26 cellular contexts compared by ENCODE assay signal in the genomic region with DNA sequence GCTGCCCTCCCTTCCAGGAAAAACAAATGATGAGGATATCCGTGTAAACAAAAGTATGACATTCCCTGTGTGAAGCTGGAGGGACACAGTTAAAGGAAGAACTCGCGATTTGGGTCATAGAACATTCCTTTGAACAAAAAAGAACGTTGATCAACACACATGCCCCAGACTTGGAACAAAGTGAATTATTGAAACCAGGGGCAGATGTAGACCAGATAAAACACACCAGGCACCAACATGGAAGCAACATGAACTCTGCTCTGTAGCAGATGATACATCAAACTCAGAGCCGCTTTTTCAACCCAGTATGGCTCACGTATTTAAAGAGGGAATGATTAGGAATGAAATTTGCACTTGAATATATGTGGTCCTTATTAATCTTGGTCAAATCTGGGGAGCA.
"Had no signal": no experiment of that assay in that cellular context is flagged by ENCODE, and none has a peak within 500 bp of the region (broad histone marks: within the 10 kb centered on the region; RNA-seq: fewer than 3 reads in every experiment).

No MANE protein-coding gene starts in this region.

- H3K4me1 ChIP-seq: stomach, suprapubic skin, testis, thyroid gland, tibial nerve, transverse colon, upper lobe of left lung, upper lobe of right lung, uterus, vagina had no signal

- DNase-seq: stimulated activated CD4-positive, alpha-beta T cell treated with anti-CD3 and anti-CD28 coated beads, Interleukin-2, amount 100 ng/mL, for 48 hours; stimulated activated CD4-positive, alpha-beta T cell treated with anti-CD3 and anti-CD28 coated beads, Interleukin-4, amount 100 ng/mL, for 1 hour; stimulated activated CD4-positive, alpha-beta T cell treated with anti-CD3 and anti-CD28 coated beads, Interleukin-4, amount 100 ng/mL, for 24 hours; stimulated activated CD4-positive, alpha-beta T cell treated with anti-CD3 and anti-CD28 coated beads, Interleukin-4, amount 100 ng/mL, for 4 hours; stimulated activated CD8-positive, alpha-beta memory T cell treated with anti-CD3 and anti-CD28 coated beads, Interleukin-4, amount 100 ng/mL, for 48 hours; stimulated activated naive B cell treated with anti-CD40 and anti-IgM and Interleukin-4, amounts not matched to agents 10 μg/mL and 1 μg/mL and 100 μg/mL, for 72 hours; stimulated activated naive CD4-positive, alpha-beta T cell; stimulated activated naive CD4-positive, alpha-beta T cell treated with Interleukin-2 at 50 U/mL for 16 hours; stimulated activated naive CD8-positive, alpha-beta T cell treated with anti-CD3 and anti-CD28 coated beads, Interleukin-15, amount 100 ng/mL, for 72 hours; stimulated activated naive CD8-positive, alpha-beta T cell treated with anti-CD3 and anti-CD28 coated beads, Interleukin-15, Interleukin-2, amounts not matched to agents 100 U/mL and 50 U/mL, for 24 hours; stomach; substantia nigra; testis; thyroid gland; tibial artery; transverse colon; trophoblast cell; upper lobe of left lung; upper lobe of right lung; uterus had no signal

- H3K27me3 ChIP-seq: stomach, suprapubic skin, testis, thyroid gland, tibial artery, tibial nerve, transverse colon, upper lobe of left lung, upper lobe of right lung, uterus, vagina had no signal

- H3K4me3 ChIP-seq: stomach, suprapubic skin, testis, thoracic aorta, thyroid gland, tibial artery, tibial nerve, transverse colon, upper lobe of left lung, upper lobe of right lung, uterus, vagina had no signal

- H3K9me3 ChIP-seq: stomach, suprapubic skin, testis, thoracic aorta, thyroid gland, tibial artery, tibial nerve, transverse colon, upper lobe of left lung, upper lobe of right lung, uterus, vagina had no signal

- H3K27ac ChIP-seq: stomach, suprapubic skin, testis, thoracic aorta, thyroid gland, tibial artery, tibial nerve, transverse colon, upper lobe of left lung, upper lobe of right lung, uterus, vagina had no signal

- H3K36me3 ChIP-seq: stomach, suprapubic skin, thoracic aorta, thyroid gland, tibial artery, tibial nerve, transverse colon, upper lobe of left lung, upper lobe of right lung, uterus, vagina had no signal

- ATAC-seq: stimulated activated effector memory CD8-positive, alpha-beta T cell treated with anti-CD3 and anti-CD28 coated beads, Interleukin-12 subunit alpha, Interleukin-12 subunit beta, amount 100 ng/mL, for 72 hours; stimulated activated memory B cell treated with anti-CD40 and anti-IgM and Interleukin-4, amounts not matched to agents 10 μg/mL and 1 μg/mL and 100 μg/mL, for 72 hours; stimulated activated naive B cell treated with anti-CD40 and anti-IgM and Interleukin-4, amounts not matched to agents 10 μg/mL and 1 μg/mL and 100 μg/mL, for 72 hours; stimulated activated naive CD8-positive, alpha-beta T cell treated with anti-CD3 and anti-CD28 coated beads, Interleukin-15, amount 100 ng/mL, for 72 hours; stimulated activated naive CD8-positive, alpha-beta T cell treated with anti-CD3 and anti-CD28 coated beads, Interleukin-15, Interleukin-2, amounts not matched to agents 100 U/mL and 50 U/mL, for 24 hours; upper lobe of right lung had no signal
